In genomic region chr19:55080121-55080914, GRCh38 we compare ENCODE assay signal across 8 cellular contexts. TPM values are rescaled to one million over a fixed set of nuclear protein-coding genes. Genes with fewer than 3 reads are reported as not detected.
DNase-seq lines count a peak whose midpoint lies in the region; ATAC-seq and TF ChIP-seq lines count a peak whose summit lies in the region.

No MANE protein-coding gene starts in this region.

- H3K9me3 ChIP-seq in CD4-positive, alpha-beta T cell (ENCODE audit: control insufficient read depth, low read length), result no peaks in the 10 kb centered on the region
- H3K9me3 ChIP-seq in neural progenitor cell (ENCODE audit: low read depth) (no peaks in the 10 kb centered on the region), vagina (no peaks in the 10 kb centered on the region)

- CTCF ChIA-PET in CD4-positive, alpha-beta T cell (lab: Charles Lee), result interaction anchor here (1.2 kb wide), 1 partner anchor 10 kb away, joined by 3 read pairs; no protein-coding TSS in a partner anchor

- peak in 9 of 10 experiments; percentile 25 to 57 (median 41) for DNase-seq in CD4-positive, alpha-beta T cell
- DNase-seq in NOMO-1 (lab: John Stamatoyannopoulos, UW; ENCODE audit: unreplicated experiment in 2 of 2) (peak; percentile 70 to 82), fibroblast of mammary gland (ENCODE audit: low read depth) (peak; percentile 67), neural progenitor cell (ENCODE audit: low spot score) (peak; percentile 83), vagina (ENCODE audit: extremely low spot score in 2 of 2) (no peak), NCI-H2107 (lab: John Stamatoyannopoulos, UW) (no peak)
- peak; percentile 58 for DNase-seq in activated T-cell treated with anti-CD3 and anti-CD28 coated beads, Interleukin-2, amount 50 U/mL, for 1 hour

- H2AFZ ChIP-seq in neural progenitor cell (replicated peaks), result peak overlapping the region; percentile 3

- intact Hi-C loops in CD4-positive, alpha-beta T cell (cut with DNase I, micrococcal nuclease), result loop anchor here (2.0 to 5.0 kb wide), 2 partner anchors 18 to 618 kb away; partner anchors contain the start of genes LENG9 (in 1 of the 2) and RDH13 (in 1 of the 2)
- intact Hi-C loops in vagina (cut with DNase I), result no loop called here

- peak overlapping the region; percentile 49 for H3K27ac Mint-ChIP-seq in CD4-positive, alpha-beta T cell
- H3K27ac Mint-ChIP-seq in neural progenitor cell, result no peak overlapping the region

- H3K27me3 ChIP-seq in CD4-positive, alpha-beta T cell (ENCODE audit: control insufficient read depth, insufficient read depth, low read length), result peaks cover 44% of the 10 kb centered on the region
- H3K27me3 ChIP-seq in neural progenitor cell (peaks cover 93% of the 10 kb centered on the region), vagina (peaks cover 13% of the 10 kb centered on the region)

- peak overlapping the region; percentile 75 for H3K4me2 ChIP-seq in neural progenitor cell

- peak overlapping the region; percentile 40 for H3K4me3 ChIP-seq in fibroblast of mammary gland (ENCODE audit: control insufficient read depth, low read depth, low read length)
- H3K4me3 ChIP-seq in neural progenitor cell, result peak overlapping the region; percentile 50
- peak overlapping the region; percentile 40 to 48 for H3K4me3 ChIP-seq in vagina

- no peaks in the 10 kb centered on the region for H3K36me3 Mint-ChIP-seq in CD4-positive, alpha-beta T cell (ENCODE audit: low read depth)
- no peaks in the 10 kb centered on the region for H3K36me3 Mint-ChIP-seq in neural progenitor cell

- no peaks in the 10 kb centered on the region for H3K79me2 ChIP-seq in neural progenitor cell (ENCODE audit: low read depth)

- peak overlapping the region; percentile 85 for H3K4me3 Mint-ChIP-seq in CD4-positive, alpha-beta T cell
- H3K4me3 Mint-ChIP-seq in neural progenitor cell, result peak overlapping the region; percentile 84

- ATAC-seq in CD4-positive, alpha-beta T cell (ENCODE audit: poor library complexity), result peak; percentile 60
- peak; percentile 37 for ATAC-seq in HG03432 (IDR thresholded peaks at IDR 0.05; ENCODE audit: unreplicated experiment)

- no peak for TF ChIP-seq POLR2A in vagina (IDR thresholded peaks at IDR 0.05)

- no peaks in the 10 kb centered on the region for H3K4me1 ChIP-seq in neural progenitor cell
- peaks cover 27% of the 10 kb centered on the region for H3K4me1 ChIP-seq in vagina

- H3K9ac ChIP-seq in neural progenitor cell, result no peak overlapping the region

- H3K27me3 Mint-ChIP-seq in CD4-positive, alpha-beta T cell, result peaks cover 77% of the 10 kb centered on the region
- peaks cover 58% of the 10 kb centered on the region for H3K27me3 Mint-ChIP-seq in neural progenitor cell (ENCODE audit: insufficient read depth, low read depth)

- TF ChIP-seq CTCF in CD4-positive, alpha-beta T cell (IDR thresholded peaks at IDR 0.05), result no peak
- TF ChIP-seq CTCF in fibroblast of mammary gland (conservative IDR thresholded peaks at IDR 0.05; ENCODE audit: control insufficient read depth, insufficient read depth, low read depth, low read length) (no peak), neural progenitor cell (IDR thresholded peaks at IDR 0.05) (no peak), vagina (IDR thresholded peaks at IDR 0.05) (no peak)

- H3F3A ChIP-seq in neural progenitor cell (ENCODE audit: low read depth), result peaks cover 33% of the 10 kb centered on the region

- peaks cover 30% of the 10 kb centered on the region for H4K20me1 ChIP-seq in neural progenitor cell (ENCODE audit: low read depth)

- no peaks in the 10 kb centered on the region for H3K36me3 ChIP-seq in neural progenitor cell
- H3K36me3 ChIP-seq in vagina, result no peaks in the 10 kb centered on the region

- no peaks in the 10 kb centered on the region for H3K9me3 Mint-ChIP-seq in CD4-positive, alpha-beta T cell
- H3K9me3 Mint-ChIP-seq in neural progenitor cell, result peaks cover 8% of the 10 kb centered on the region

- H3K27ac ChIP-seq in CD4-positive, alpha-beta T cell (ENCODE audit: low read depth, low read length), result no peak overlapping the region
- no peak overlapping the region for H3K27ac ChIP-seq in neural progenitor cell
- H3K27ac ChIP-seq in vagina, result no peak overlapping the region

- H3K4me1 Mint-ChIP-seq in CD4-positive, alpha-beta T cell (ENCODE audit: low read depth), result peaks cover 25% of the 10 kb centered on the region
- peaks cover 29% of the 10 kb centered on the region for H3K4me1 Mint-ChIP-seq in neural progenitor cell

- POLR2A ChIA-PET in CD4-positive, alpha-beta T cell (lab: Charles Lee), result interaction anchor here (0.9 to 1.7 kb wide), 3 partner anchors 17 to 574 kb away, joined by 3 to 9 read pairs (median 4); partner anchors contain the start of genes RDH13 and U2AF2

RNA-seq across cellular contexts. Expression of gene EPS8L1, which starts 4.6 kb away (rescaled TPM):
- total RNA-seq in CD4-positive, alpha-beta T cell, result 1 to 10 TPM; 2.0 to 2.2 TPM
- 7.0 and 17.5 TPM in 2 replicates for total RNA-seq in neural progenitor cell (ENCODE audit: low replicate concordance)
- total RNA-seq in vagina, result 180 TPM

RNA-seq across cellular contexts. Expression of gene RDH13, which starts 17.4 kb away (rescaled TPM):
- total RNA-seq in CD4-positive, alpha-beta T cell, result 1 to 10 TPM; 7.4 to 8.8 TPM
- total RNA-seq in neural progenitor cell (ENCODE audit: low replicate concordance) (9.0 and 9.4 TPM in 2 replicates), vagina (37.3 TPM)

RNA-seq across cellular contexts. Expression of gene PPP1R12C, which starts 37.1 kb away (rescaled TPM):
- 100 to 1,000 TPM; 123 to 136 TPM for total RNA-seq in CD4-positive, alpha-beta T cell
- total RNA-seq in neural progenitor cell (ENCODE audit: low replicate concordance) (21.8 and 62.7 TPM in 2 replicates), vagina (108 TPM)

RNA-seq across cellular contexts. Expression of gene GP6, which starts 42.3 kb away (rescaled TPM):
- total RNA-seq in CD4-positive, alpha-beta T cell, result under 1 TPM; 0.38 to 0.47 TPM
- total RNA-seq in neural progenitor cell (ENCODE audit: low replicate concordance) (not detected in 2 replicates), vagina (0.49 TPM)

Comparison
In these comparisons a context has a peak if more than half of its experiments do, and no peak if none do; other contexts are left out.
1. DNase-seq: peak in CD4-positive, alpha-beta T cell (9 of 10), NOMO-1 (2 of 2), activated T-cell treated with anti-CD3 and anti-CD28 coated beads, Interleukin-2, amount 50 U/mL, for 1 hour (single experiment), fibroblast of mammary gland (single experiment) and neural progenitor cell (single experiment); none in vagina (0 of 2) and NCI-H2107 (single experiment).
2. Peak in every context shown above with its lines, with median percentiles within 50 percentile points of each other: H3K4me3 ChIP-seq.